Comparison of ENCODE assay signal across 11 cellular contexts in the genomic region with DNA sequence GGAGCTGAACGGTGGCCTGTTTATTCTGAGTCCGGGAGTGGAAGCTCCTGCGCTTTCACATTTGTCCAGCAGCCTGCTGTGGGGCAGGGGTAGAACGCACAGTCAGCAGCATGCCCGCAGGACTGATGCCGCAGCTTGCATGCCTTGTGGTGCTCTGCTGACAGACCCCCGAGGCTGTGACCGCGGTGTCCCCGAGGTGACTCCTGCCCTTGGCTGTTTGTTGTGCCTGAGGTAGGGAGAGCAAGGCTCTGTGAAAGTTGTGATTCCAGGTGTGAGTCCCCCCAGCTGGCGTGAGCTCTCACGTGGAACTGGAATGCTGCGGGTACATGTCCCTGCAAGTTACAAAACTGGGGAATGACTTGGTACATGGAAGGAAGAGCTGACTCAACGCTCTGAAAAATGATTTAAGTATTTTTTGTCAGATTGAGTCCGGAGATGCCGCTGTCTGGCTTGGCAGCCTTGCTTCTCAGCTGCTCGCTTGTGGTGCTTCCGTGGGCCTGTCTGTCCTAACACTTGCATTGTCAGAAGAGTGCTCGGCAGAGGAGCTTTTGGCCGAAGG. TPM values are rescaled to one million over a fixed set of nuclear protein-coding genes. Genes with fewer than 3 reads are reported as not detected.
A peak's percentile ranks its signal among the peaks of the same experiment; 100 is the strongest.
DNase-seq lines count a peak whose midpoint lies in the region; ATAC-seq and TF ChIP-seq lines count a peak whose summit lies in the region.
"Had no signal": no experiment of that assay in that cellular context is flagged by ENCODE, and none has a peak within 500 bp of the region (broad histone marks: within the 10 kb centered on the region; RNA-seq: fewer than 3 reads in every experiment).

No MANE protein-coding gene starts in this region.

- POLR2A ChIA-PET in activated CD4-positive, alpha-beta T cell treated with anti-CD3 and anti-CD28 coated beads for 36 hours (lab: Charles Lee), result interaction anchor here (1.5 kb wide), 2 partner anchors 8 to 15 kb away, joined by 4 to 6 read pairs; no protein-coding TSS in a partner anchor

- no peaks in the 10 kb centered on the region for H3K27me3 Mint-ChIP-seq in activated CD4-positive, alpha-beta T cell treated with anti-CD3 and anti-CD28 coated beads for 36 hours
- H3K27me3 Mint-ChIP-seq in chondrocyte (ENCODE audit: low read depth), result no peaks in the 10 kb centered on the region

- peaks cover 55% of the 10 kb centered on the region for H3K4me1 Mint-ChIP-seq in activated CD4-positive, alpha-beta T cell treated with anti-CD3 and anti-CD28 coated beads for 36 hours
- H3K4me1 Mint-ChIP-seq in chondrocyte (ENCODE audit: low read depth), result peaks cover 43% of the 10 kb centered on the region

- peaks cover 21% of the 10 kb centered on the region for H3K4me1 ChIP-seq in thymus (ENCODE audit: control insufficient read depth, insufficient read depth, low read length)

- intact Hi-C loops in activated CD4-positive, alpha-beta T cell treated with anti-CD3 and anti-CD28 coated beads for 36 hours (cut with DNase I, micrococcal nuclease), result loop anchor here in 1 of 2 experiments (1.0 to 10.0 kb wide), 2 partner anchors 10 to 628 kb away; no protein-coding TSS in a partner anchor

- H3K9me3 Mint-ChIP-seq in activated CD4-positive, alpha-beta T cell treated with anti-CD3 and anti-CD28 coated beads for 36 hours (ENCODE audit: low read depth), result no peaks in the 10 kb centered on the region
- H3K9me3 Mint-ChIP-seq in chondrocyte (ENCODE audit: low read depth), result no peaks in the 10 kb centered on the region

- H3K27ac ChIP-seq in thymus (ENCODE audit: low read depth), result peak overlapping the region; percentile 64

- H3K4me3 ChIP-seq in thymus (ENCODE audit: low read length), result no peak overlapping the region

- CTCF ChIA-PET in activated CD4-positive, alpha-beta T cell treated with anti-CD3 and anti-CD28 coated beads for 36 hours (lab: Charles Lee), result interaction anchor here (0.9 to 3.6 kb wide), 6 partner anchors 9 to 105 kb away, joined by 3 to 22 read pairs (median 3); no protein-coding TSS in a partner anchor

- DNase-seq in activated CD4-positive, alpha-beta T cell treated with anti-CD3 and anti-CD28 coated beads for 36 hours, result no peak
- no peak for DNase-seq in activated CD4-positive, alpha-beta T cell treated with anti-CD3 and anti-CD28 coated beads, Interleukin-2, amount 50 U/mL, for 48 hours
- DNase-seq in chondrocyte (ENCODE audit: low spot score) (no peak), lung microvascular endothelial cell (ENCODE audit: low read depth in 2 of 2) (peak; percentile 56 to 86), NCI-H748 (lab: John Stamatoyannopoulos, UW; ENCODE audit: unreplicated experiment) (no peak)
- DNase-seq: activated CD4-positive, CD25-positive, alpha-beta regulatory T cell; NCI-H2107; retina had no signal

- H3K36me3 Mint-ChIP-seq in activated CD4-positive, alpha-beta T cell treated with anti-CD3 and anti-CD28 coated beads for 36 hours (ENCODE audit: low read depth), result no peaks in the 10 kb centered on the region
- H3K36me3 Mint-ChIP-seq in chondrocyte (ENCODE audit: low read depth), result no peaks in the 10 kb centered on the region

- H3K4me3 Mint-ChIP-seq in activated CD4-positive, alpha-beta T cell treated with anti-CD3 and anti-CD28 coated beads for 36 hours, result no peak overlapping the region
- no peak overlapping the region for H3K4me3 Mint-ChIP-seq in chondrocyte (ENCODE audit: unreplicated experiment)

- H3K27me3 ChIP-seq in thymus (ENCODE audit: control insufficient read depth, insufficient read depth), result no peaks in the 10 kb centered on the region

- H3K9me3 ChIP-seq in thymus (ENCODE audit: control insufficient read depth), result no peaks in the 10 kb centered on the region

- TF ChIP-seq CTCF in chondrocyte (IDR thresholded peaks at IDR 0.05), result no peak

- H3K36me3 ChIP-seq in thymus (ENCODE audit: control insufficient read depth, insufficient read depth), result no peaks in the 10 kb centered on the region

- 89% methylated on average over 20 of the region's 20 CpGs for WGBS in thymus

- no peak for ATAC-seq in activated CD4-positive, alpha-beta T cell treated with anti-CD3 and anti-CD28 coated beads for 36 hours
- ATAC-seq in GM21515 (IDR thresholded peaks at IDR 0.05; ENCODE audit: unreplicated experiment), result no peak
- no peak for ATAC-seq in GM19328 (IDR thresholded peaks at IDR 0.05; ENCODE audit: unreplicated experiment)

- H3K27ac Mint-ChIP-seq in activated CD4-positive, alpha-beta T cell treated with anti-CD3 and anti-CD28 coated beads for 36 hours, result peak overlapping the region; percentile 11
- H3K27ac Mint-ChIP-seq in chondrocyte (ENCODE audit: unreplicated experiment), result peak overlapping the region; percentile 88

RNA-seq across cellular contexts. Expression of a gene that starts 18.1 kb away (rescaled TPM):
- total RNA-seq in activated CD4-positive, alpha-beta T cell treated with anti-CD3 and anti-CD28 coated beads for 36 hours, result 10 to 100 TPM; 17.7 to 26.4 TPM
- total RNA-seq in chondrocyte (58.8 to 62.8 TPM (median 61.7 TPM) in 3 replicates), lung microvascular endothelial cell (15.7 and 20.0 TPM in 2 replicates)
- polyA plus RNA-seq in thymus, result 31.9 TPM

Comparison
In these comparisons a context has a peak if more than half of its experiments do, and no peak if none do; other contexts are left out.
1. DNase-seq: peak in lung microvascular endothelial cell (2 of 2); none in activated CD4-positive, alpha-beta T cell treated with anti-CD3 and anti-CD28 coated beads for 36 hours (single experiment), activated CD4-positive, alpha-beta T cell treated with anti-CD3 and anti-CD28 coated beads, Interleukin-2, amount 50 U/mL, for 48 hours (0 of 2), chondrocyte (single experiment) and NCI-H748 (single experiment).